In the genomic region with DNA sequence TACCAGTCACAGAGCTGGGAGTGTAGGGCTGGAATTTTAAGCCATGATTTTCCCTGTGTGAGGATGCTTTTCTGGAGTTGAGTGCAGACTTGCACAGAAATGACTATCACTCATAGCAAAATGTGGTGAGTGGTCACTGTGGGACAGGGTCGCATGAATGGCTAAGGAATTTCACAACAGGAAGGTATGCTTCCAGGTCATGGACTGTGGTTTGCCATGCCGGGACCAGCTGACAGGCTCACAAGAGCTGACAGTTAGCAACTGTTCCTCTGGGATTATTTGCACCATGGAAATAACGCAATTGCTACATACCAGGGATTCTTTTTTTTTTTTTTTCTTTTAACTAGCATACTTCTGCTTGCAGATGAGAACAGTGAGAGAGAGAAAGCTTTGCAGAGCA, we compare ENCODE assay signal across 10 cellular contexts. TPM values are rescaled to one million over a fixed set of nuclear protein-coding genes. Genes with fewer than 3 reads are reported as not detected.
A peak's percentile ranks its signal among the peaks of the same experiment; 100 is the strongest.
DNase-seq lines count a peak whose midpoint lies in the region; ATAC-seq and TF ChIP-seq lines count a peak whose summit lies in the region.
"Had no signal": no experiment of that assay in that cellular context is flagged by ENCODE, and none has a peak within 500 bp of the region (broad histone marks: within the 10 kb centered on the region; RNA-seq: fewer than 3 reads in every experiment).

No MANE protein-coding gene starts in this region.

- 22 to 53% (median 48%) methylated on average over 3 of the region's 3 CpGs for WGBS in spleen, 5 donors

- H3K27ac ChIP-seq in lower lobe of right lung (no peak overlapping the region), spleen (no peak overlapping the region)
- H3K27ac ChIP-seq: left ventricle myocardium inferior had no signal

- H3K36me3 ChIP-seq in lower lobe of right lung (no peaks in the 10 kb centered on the region), spleen (no peaks in the 10 kb centered on the region)
- H3K36me3 ChIP-seq: left ventricle myocardium inferior had no signal

- intact Hi-C loops in lower lobe of right lung (cut with DNase I) = no loop called here
- intact Hi-C loops in spleen (cut with DNase I; ENCODE audit: low total_unique reads) = no loop called here

- H3K4me1 ChIP-seq in lower lobe of right lung (peaks cover 21% of the 10 kb centered on the region), spleen (peaks cover under 1 to 19% (median 13%) of the 10 kb centered on the region in 6 donors)

- peak; percentile 63 for DNase-seq in AG09319 (ENCODE audit: extremely low read depth, low read depth)
- peak; percentile 42 for DNase-seq in KBM-7
- DNase-seq in choroid plexus epithelial cell (ENCODE audit: low read depth) = peak; percentile 98
- peak; percentile 54 to 81 for DNase-seq in lung microvascular endothelial cell (ENCODE audit: low read depth in 2 of 2)
- no peak for DNase-seq in CD1c-positive myeloid dendritic cell (ENCODE audit: extremely low spot score)
- DNase-seq in lower lobe of right lung = no peak
- DNase-seq in spleen = no peak
- DNase-seq: left ventricle myocardium inferior; NK-92 treated with Interleukin-12 subunit alpha and Interleukin-12 subunit beta, amount 100 ng/mL, for 24 hours had no signal

- H3K9me3 ChIP-seq in lower lobe of right lung = no peaks in the 10 kb centered on the region
- no peaks in the 10 kb centered on the region for H3K9me3 ChIP-seq in spleen
- H3K9me3 ChIP-seq: left ventricle myocardium inferior had no signal

- in situ Hi-C loops in KBM-7 (cut with MboI; ENCODE audit: low pct_unique_long_range_greater_than_20kb, low sequenced_read_pairs) = no loop called here

- no peak for TF ChIP-seq POLR2A in spleen (IDR thresholded peaks at IDR 0.05)

- ATAC-seq in lower lobe of right lung (no peak), GM18867 (IDR thresholded peaks at IDR 0.05; ENCODE audit: unreplicated experiment) (no peak)

- H3K27me3 ChIP-seq in lower lobe of right lung (ENCODE audit: low read depth) (no peaks in the 10 kb centered on the region), spleen (replicated peaks in 1 of 7) (no peaks in the 10 kb centered on the region)

- H3K4me3 ChIP-seq in choroid plexus epithelial cell (ENCODE audit: low read depth, low read length) (no peak overlapping the region), lower lobe of right lung (no peak overlapping the region), spleen (no peak overlapping the region)
- H3K4me3 ChIP-seq: left ventricle myocardium inferior had no signal

- TF ChIP-seq CTCF in AG09319 (IDR thresholded peaks at IDR 0.05; ENCODE audit: low read depth, low read length) = no peak
- no peak for TF ChIP-seq CTCF in choroid plexus epithelial cell (conservative IDR thresholded peaks at IDR 0.05; ENCODE audit: low read depth, low read length)
- no peak for TF ChIP-seq CTCF in lower lobe of right lung (IDR thresholded peaks at IDR 0.05)
- TF ChIP-seq CTCF in spleen (IDR thresholded peaks at IDR 0.05 in 8 of 11, conservative IDR thresholded peaks at IDR 0.05 in 3 of 11) = no peak

RNA-seq across cellular contexts. Expression of a gene that starts 3.8 kb away (rescaled TPM):
- 19.2 and 28.0 TPM in 2 replicates for total RNA-seq in lung microvascular endothelial cell
- total RNA-seq in lower lobe of right lung = 60.0 TPM
- 10 to 100 TPM; 32.1 to 60.1 (median 44.3) TPM for total RNA-seq in spleen
- polyA plus RNA-seq in spleen = 10 to 100 TPM in 2 of 3 donors, 1 to 10 TPM in 1; 9.5 to 14.1 (median 13.0) TPM

Comparison
In these comparisons a context has a peak if more than half of its experiments do, and no peak if none do; other contexts are left out.
1. DNase-seq: peak in AG09319 (single experiment), KBM-7 (single experiment), choroid plexus epithelial cell (single experiment) and lung microvascular endothelial cell (2 of 2); none in CD1c-positive myeloid dendritic cell (single experiment), lower lobe of right lung (single experiment) and spleen (single experiment).